In the genomic region with DNA sequence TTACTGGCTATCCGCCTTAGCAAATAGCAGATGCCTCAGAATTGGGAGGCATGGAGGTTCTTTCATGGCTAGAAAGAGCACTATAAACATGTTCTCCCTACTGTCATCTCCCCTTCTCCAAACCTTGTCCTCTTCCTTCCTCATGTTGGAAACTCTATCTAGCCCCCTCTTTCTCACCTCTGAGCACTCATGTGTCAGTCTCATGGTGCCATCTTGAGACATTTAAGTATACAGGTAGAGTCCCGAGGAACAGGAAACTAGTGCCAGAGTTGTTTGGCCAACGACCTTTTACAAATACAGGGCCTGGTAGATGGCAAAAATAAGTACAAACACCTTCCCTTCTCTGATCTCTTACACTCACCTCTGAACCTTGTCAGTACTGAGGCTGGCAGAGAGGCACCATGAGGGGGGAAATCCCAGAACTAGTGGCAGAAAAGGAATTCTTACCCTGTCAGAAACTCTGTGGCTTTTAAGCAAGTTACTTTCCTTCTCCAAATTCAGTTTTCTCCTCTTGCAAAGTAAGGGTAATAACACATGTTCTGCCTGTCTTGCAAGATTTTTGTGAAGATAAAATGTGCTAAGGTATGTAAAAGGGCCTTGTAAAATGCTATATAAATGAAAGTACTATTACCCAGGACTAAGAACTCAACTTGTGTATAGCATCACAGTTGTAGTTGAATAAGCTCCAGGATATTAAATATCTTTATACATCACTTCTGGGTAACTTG, we compare ENCODE assay signal across 21 cellular contexts.
"Had no signal": no experiment of that assay in that cellular context is flagged by ENCODE, and none has a peak within 500 bp of the region (broad histone marks: within the 10 kb centered on the region; RNA-seq: fewer than 3 reads in every experiment).

No MANE protein-coding gene starts in this region.

- H3K27ac Mint-ChIP-seq: activated CD4-positive, alpha-beta T cell treated with anti-CD3 and anti-CD28 coated beads, Interleukin-2, amount 10 ng/mL, durations not matched to agents 7 days and 5 days; activated naive CD8-positive, alpha-beta T cell treated with anti-CD3 and anti-CD28 coated beads for 36 hours; activated T-cell treated with anti-CD3 and anti-CD28 coated beads, Interleukin-2, amount 50 U/mL, for 72 hours; stimulated activated naive CD8-positive, alpha-beta T cell treated with anti-CD3 and anti-CD28 coated beads, Interleukin-15, Interleukin-2, amounts not matched to agents 100 ng/mL and 50 ng/mL, for 24 hours had no signal

- H3K9me3 ChIP-seq: body of pancreas, esophagus muscularis mucosa, ovary, suprapubic skin, upper lobe of left lung had no signal

- H3K4me3 Mint-ChIP-seq: activated CD4-positive, alpha-beta T cell treated with anti-CD3 and anti-CD28 coated beads, Interleukin-2, amount 10 ng/mL, durations not matched to agents 7 days and 5 days; activated naive CD8-positive, alpha-beta T cell treated with anti-CD3 and anti-CD28 coated beads for 36 hours; activated T-cell treated with anti-CD3 and anti-CD28 coated beads, Interleukin-2, amount 50 U/mL, for 72 hours; stimulated activated naive CD8-positive, alpha-beta T cell treated with anti-CD3 and anti-CD28 coated beads, Interleukin-15, Interleukin-2, amounts not matched to agents 100 ng/mL and 50 ng/mL, for 24 hours had no signal

- H3K4me1 ChIP-seq: body of pancreas, esophagus muscularis mucosa, suprapubic skin, upper lobe of left lung had no signal

- FAIRE-seq: TTC549 had no signal

- H3K36me3 ChIP-seq: esophagus muscularis mucosa, ovary, suprapubic skin, upper lobe of left lung had no signal

- H3K9me3 Mint-ChIP-seq: activated CD4-positive, alpha-beta T cell treated with anti-CD3 and anti-CD28 coated beads, Interleukin-2, amount 10 ng/mL, durations not matched to agents 7 days and 5 days had no signal

- H3K4me1 Mint-ChIP-seq: activated CD4-positive, alpha-beta T cell treated with anti-CD3 and anti-CD28 coated beads, Interleukin-2, amount 10 ng/mL, durations not matched to agents 7 days and 5 days; activated naive CD8-positive, alpha-beta T cell treated with anti-CD3 and anti-CD28 coated beads for 36 hours had no signal

- DNase-seq: activated CD4-positive, alpha-beta T cell treated with anti-CD3 and anti-CD28 coated beads, Interleukin-2, amount 10 ng/mL, durations not matched to agents 7 days and 5 days; activated CD4-positive, CD25-positive, alpha-beta regulatory T cell; activated CD8-positive, alpha-beta memory T cell treated with anti-CD3 and anti-CD28 coated beads, Interleukin-2, amount 50 U/mL, for 48 hours; activated gamma-delta T cell treated with Interleukin-2 at 50 U/mL for 16 hours; activated naive CD8-positive, alpha-beta T cell treated with anti-CD3 and anti-CD28 coated beads for 36 hours; activated T-cell treated with anti-CD3 and anti-CD28 coated beads, Interleukin-2, amount 50 U/mL, for 72 hours; amygdala; body of pancreas; central memory CD4-positive, alpha-beta T cell; glutamatergic neuron; kidney glomerular epithelial cell; midbrain; ovary; T-helper 2 cell; upper lobe of left lung had no signal

- ATAC-seq: activated T-cell treated with anti-CD3 and anti-CD28 coated beads, Interleukin-2, amount 50 U/mL, for 72 hours; body of pancreas; sciatic nerve had no signal

- H3K27me3 ChIP-seq: body of pancreas, esophagus muscularis mucosa, ovary, suprapubic skin, upper lobe of left lung had no signal

- H3K27ac ChIP-seq: body of pancreas, coronary artery, esophagus muscularis mucosa, ovary, suprapubic skin, upper lobe of left lung had no signal

- H3K4me3 ChIP-seq: body of pancreas, coronary artery, esophagus muscularis mucosa, ovary, suprapubic skin, upper lobe of left lung had no signal

- H3K36me3 Mint-ChIP-seq: activated naive CD8-positive, alpha-beta T cell treated with anti-CD3 and anti-CD28 coated beads for 36 hours had no signal
